Comparison of ENCODE assay signal across 25 cellular contexts in genomic region chr10:113051456-113051855, GRCh38.
"Had no signal": no experiment of that assay in that cellular context is flagged by ENCODE, and none has a peak within 500 bp of the region (broad histone marks: within the 10 kb centered on the region; RNA-seq: fewer than 3 reads in every experiment).

No MANE protein-coding gene starts in this region.

- H3K4me3 ChIP-seq: body of pancreas, cardiac muscle cell, ovary, prostate gland, transverse colon had no signal

- ATAC-seq: activated T-cell treated with anti-CD3 and anti-CD28 coated beads, Interleukin-2, amount 50 U/mL, for 4 hours; body of pancreas; natural killer cell; WTC11 had no signal

- H3K27me3 ChIP-seq: body of pancreas, cardiac muscle cell, ovary, transverse colon had no signal

- H3K4me1 ChIP-seq: body of pancreas, prostate gland had no signal

- H3K9me3 Mint-ChIP-seq: activated T-cell treated with anti-CD3 and anti-CD28 coated beads, Interleukin-2, amount 50 U/mL, for 4 hours; activated T-helper 2 cell treated with anti-CD3 and anti-CD28 coated beads, Interferon-gamma antibody, Interleukin-2, Interleukin-4, amounts not matched to agents 10 μg/mL and 5 μg/mL and 100 μg/mL, durations not matched to agents 14 hours and 24 hours and 36 hours; dendritic cell treated with granulocyte-macrophage colony-stimulating factor and Interleukin-4, amounts not matched to agents 40 ng/mL and 50 ng/mL, for 4 days; mesothelial cell of epicardium; natural killer cell; stimulated activated naive CD8-positive, alpha-beta T cell treated with anti-CD3 and anti-CD28 coated beads, Interleukin-15, Interleukin-2, amounts not matched to agents 100 ng/mL and 50 ng/mL, for 24 hours; T-helper 1 cell treated with Interleukin-12 subunit alpha and Interleukin-12 subunit beta and Interleukin-4 antibody, amounts not matched to agents 30 μg/mL and 1 μg/mL, for 36 hours; WTC11 had no signal

- H3K36me3 ChIP-seq: cardiac muscle cell, ovary, prostate gland, transverse colon had no signal

- H3K9me3 ChIP-seq: body of pancreas, ovary, prostate gland, transverse colon had no signal

- DNase-seq: activated CD4-positive, alpha-beta T cell treated with anti-CD3 and anti-CD28 coated beads, Interleukin-2, amount 50 U/mL, for 4 hours; activated CD8-positive, alpha-beta memory T cell treated with anti-CD3 and anti-CD28 coated beads, Interleukin-2, amount 50 U/mL, for 48 hours; activated naive CD4-positive, alpha-beta T cell; activated T-cell treated with anti-CD3 and anti-CD28 coated beads, Interleukin-2, amount 50 U/mL, for 4 hours; amniotic stem cell; body of pancreas; effector CD4-positive, alpha-beta T cell; foreskin melanocyte; hippocampal formation; left ventricle myocardium superior; mammary epithelial cell; natural killer cell; ovary; stimulated activated CD4-positive, alpha-beta T cell treated with anti-CD3 and anti-CD28 coated beads, Interleukin-4, amount 100 ng/mL, for 4 hours; T1000; transverse colon had no signal

- H3K27me3 Mint-ChIP-seq: activated naive CD8-positive, alpha-beta T cell had no signal

- H3K27ac Mint-ChIP-seq: activated naive CD8-positive, alpha-beta T cell; activated T-helper 2 cell treated with anti-CD3 and anti-CD28 coated beads, Interferon-gamma antibody, Interleukin-2, Interleukin-4, amounts not matched to agents 10 μg/mL and 5 μg/mL and 100 μg/mL, durations not matched to agents 14 hours and 24 hours and 36 hours; dendritic cell treated with granulocyte-macrophage colony-stimulating factor and Interleukin-4, amounts not matched to agents 40 ng/mL and 50 ng/mL, for 4 days; natural killer cell; T-helper 1 cell treated with Interleukin-12 subunit alpha and Interleukin-12 subunit beta and Interleukin-4 antibody, amounts not matched to agents 30 μg/mL and 1 μg/mL, for 36 hours had no signal

- H3K4me3 Mint-ChIP-seq: activated T-cell treated with anti-CD3 and anti-CD28 coated beads, Interleukin-2, amount 50 U/mL, for 4 hours; dendritic cell treated with granulocyte-macrophage colony-stimulating factor and Interleukin-4, amounts not matched to agents 40 ng/mL and 50 ng/mL, for 4 days; mesothelial cell of epicardium; natural killer cell; stimulated activated naive CD8-positive, alpha-beta T cell treated with anti-CD3 and anti-CD28 coated beads, Interleukin-15, Interleukin-2, amounts not matched to agents 100 ng/mL and 50 ng/mL, for 24 hours; T-helper 1 cell treated with Interleukin-12 subunit alpha and Interleukin-12 subunit beta and Interleukin-4 antibody, amounts not matched to agents 30 μg/mL and 1 μg/mL, for 36 hours; WTC11 had no signal

- H3K27ac ChIP-seq: body of pancreas, cardiac muscle cell, prostate gland, transverse colon had no signal

- H3K36me3 Mint-ChIP-seq: natural killer cell had no signal
